Comparison of ENCODE assay signal across 8 cellular contexts in genomic region chr5:150000990-150001659, GRCh38. TPM values are rescaled to one million over a fixed set of nuclear protein-coding genes. Genes with fewer than 3 reads are reported as not detected.
DNase-seq lines count a peak whose midpoint lies in the region; ATAC-seq and TF ChIP-seq lines count a peak whose summit lies in the region.

No MANE protein-coding gene starts in this region.

- H3K4me2 ChIP-seq in GM23338 (peak overlapping the region; percentile 86), osteoblast (ENCODE audit: insufficient read depth, low read length) (peak overlapping the region; percentile 99)

- no peaks in the 10 kb centered on the region for H3K9me2 ChIP-seq in GM23338 (ENCODE audit: insufficient read depth)

- peak overlapping the region; percentile 96 for H3K4me3 ChIP-seq in GM23338
- H3K4me3 ChIP-seq in foreskin fibroblast (ENCODE audit: low read depth in 1 of 2, low read length in 2 of 2): peak overlapping the region; percentile 85 to 98
- peak overlapping the region; percentile 89 for H3K4me3 ChIP-seq in osteoblast (ENCODE audit: insufficient read depth, low read length)

- H3K4me1 ChIP-seq in GM23338 (ENCODE audit: insufficient read depth) (peaks cover 6% of the 10 kb centered on the region; the same call in 1 of the 2 replicates), osteoblast (ENCODE audit: insufficient read depth, low read length) (peaks cover 28% of the 10 kb centered on the region)

- no peak overlapping the region; the same call in 1 of the 2 replicates for H3K27ac Mint-ChIP-seq in GM23338
- H3K27ac Mint-ChIP-seq in activated T-helper 2 cell treated with anti-CD3 and anti-CD28 coated beads, Interferon-gamma antibody, Interleukin-2, Interleukin-4, amounts not matched to agents 10 μg/mL and 5 μg/mL and 100 μg/mL, durations not matched to agents 14 hours and 24 hours and 36 hours: peak overlapping the region; percentile 95

- DNase-seq in CD1c-positive myeloid dendritic cell (ENCODE audit: extremely low spot score): peak; percentile 60
- peak; percentile 71 for DNase-seq in GM23338 (ENCODE audit: low spot score)
- peak; percentile 21 for DNase-seq in NOMO-1 treated with DMSO at 0.1 percent for 48 hours (lab: John Stamatoyannopoulos, UW; ENCODE audit: unreplicated experiment)
- DNase-seq in activated T-helper 2 cell treated with anti-CD3 and anti-CD28 coated beads, Interferon-gamma antibody, Interleukin-2, Interleukin-4, amounts not matched to agents 10 μg/mL and 5 μg/mL and 100 μg/mL, durations not matched to agents 14 hours and 24 hours and 36 hours (ENCODE audit: low spot score): peak; percentile 32
- peak; percentile 60 to 80 for DNase-seq in foreskin fibroblast
- DNase-seq in osteoblast (ENCODE audit: insufficient read length, low spot score, missing footprints): peak; percentile 79
- peak; percentile 57 for DNase-seq in ureter (ENCODE audit: low spot score)
- no peak for DNase-seq in DMS79 treated with DMSO at 0.1 percent for 48 hours (lab: John Stamatoyannopoulos, UW)

- H4K20me1 ChIP-seq in GM23338 (replicated peaks; ENCODE audit: insufficient read depth) (peaks cover 24% of the 10 kb centered on the region), osteoblast (ENCODE audit: insufficient read depth, low read length) (peaks cover 18% of the 10 kb centered on the region)

- H3K27me3 Mint-ChIP-seq in GM23338 (ENCODE audit: insufficient read depth, low read depth, poor library complexity): peaks cover 5% of the 10 kb centered on the region
- H3K27me3 Mint-ChIP-seq in activated T-helper 2 cell treated with anti-CD3 and anti-CD28 coated beads, Interferon-gamma antibody, Interleukin-2, Interleukin-4, amounts not matched to agents 10 μg/mL and 5 μg/mL and 100 μg/mL, durations not matched to agents 14 hours and 24 hours and 36 hours (ENCODE audit: low read depth): no peaks in the 10 kb centered on the region

- peak overlapping the region; percentile 91 for H3K4me3 Mint-ChIP-seq in GM23338
- H3K4me3 Mint-ChIP-seq in activated T-helper 2 cell treated with anti-CD3 and anti-CD28 coated beads, Interferon-gamma antibody, Interleukin-2, Interleukin-4, amounts not matched to agents 10 μg/mL and 5 μg/mL and 100 μg/mL, durations not matched to agents 14 hours and 24 hours and 36 hours (ENCODE audit: low read depth): peak overlapping the region; percentile 96

- peaks cover 10% of the 10 kb centered on the region for H3K36me3 Mint-ChIP-seq in GM23338 (ENCODE audit: low read depth)
- H3K36me3 Mint-ChIP-seq in activated T-helper 2 cell treated with anti-CD3 and anti-CD28 coated beads, Interferon-gamma antibody, Interleukin-2, Interleukin-4, amounts not matched to agents 10 μg/mL and 5 μg/mL and 100 μg/mL, durations not matched to agents 14 hours and 24 hours and 36 hours (ENCODE audit: low read depth): peaks cover 29% of the 10 kb centered on the region

- intact Hi-C loops in activated T-helper 2 cell treated with anti-CD3 and anti-CD28 coated beads, Interferon-gamma antibody, Interleukin-2, Interleukin-4, amounts not matched to agents 10 μg/mL and 5 μg/mL and 100 μg/mL, durations not matched to agents 14 hours and 24 hours and 36 hours (cut with micrococcal nuclease): loop anchor here (1.0 to 5.0 kb wide), 8 partner anchors 42 to 656 kb away; partner anchors contain the start of genes CD74, CSNK1A1, GRPEL2 and PPARGC1B

- H3K27ac ChIP-seq in GM23338 (ENCODE audit: low read depth) (peak overlapping the region; percentile 83), osteoblast (ENCODE audit: low read depth, low read length) (peak overlapping the region; percentile 91)

- H3K79me2 ChIP-seq in GM23338 (replicated peaks; ENCODE audit: insufficient read depth) (peaks cover 50% of the 10 kb centered on the region), osteoblast (ENCODE audit: insufficient read depth, low read length) (peaks cover 79% of the 10 kb centered on the region)

- peaks cover 12% of the 10 kb centered on the region; the same call in 1 of the 2 replicates for H3F3A ChIP-seq in GM23338 (replicated peaks; ENCODE audit: low read depth)

- no peaks in the 10 kb centered on the region for H3K9me3 Mint-ChIP-seq in GM23338
- H3K9me3 Mint-ChIP-seq in activated T-helper 2 cell treated with anti-CD3 and anti-CD28 coated beads, Interferon-gamma antibody, Interleukin-2, Interleukin-4, amounts not matched to agents 10 μg/mL and 5 μg/mL and 100 μg/mL, durations not matched to agents 14 hours and 24 hours and 36 hours: no peaks in the 10 kb centered on the region

- H3K36me3 ChIP-seq in GM23338 (ENCODE audit: insufficient read depth): peaks cover 8% of the 10 kb centered on the region; the same call in 1 of the 2 replicates
- H3K36me3 ChIP-seq in osteoblast (ENCODE audit: insufficient read depth, low read length): peaks cover 20% of the 10 kb centered on the region

- peak; percentile 43 for ATAC-seq in GM23338

- TF ChIP-seq CTCF in GM23338 (conservative IDR thresholded peaks at IDR 0.05; ENCODE audit: low read depth in 2 of 2) (no peak), foreskin fibroblast (IDR thresholded peaks at IDR 0.05; ENCODE audit: low read depth, low read length) (no peak), osteoblast (IDR thresholded peaks at IDR 0.05; ENCODE audit: extremely low read depth, low read depth, low read length) (no peak)

- no peaks in the 10 kb centered on the region for H3K9me3 ChIP-seq in osteoblast (ENCODE audit: low read depth, low read length)

- no peaks in the 10 kb centered on the region for H3K27me3 ChIP-seq in GM23338 (ENCODE audit: insufficient read depth)
- H3K27me3 ChIP-seq in osteoblast (ENCODE audit: insufficient read depth, low read length): no peaks in the 10 kb centered on the region

- peaks cover 20% of the 10 kb centered on the region for H3K4me1 Mint-ChIP-seq in GM23338
- peaks cover 36% of the 10 kb centered on the region for H3K4me1 Mint-ChIP-seq in activated T-helper 2 cell treated with anti-CD3 and anti-CD28 coated beads, Interferon-gamma antibody, Interleukin-2, Interleukin-4, amounts not matched to agents 10 μg/mL and 5 μg/mL and 100 μg/mL, durations not matched to agents 14 hours and 24 hours and 36 hours (ENCODE audit: low read depth)

- H2AFZ ChIP-seq in GM23338 (peak overlapping the region; percentile 84; the same call in 1 of the 2 replicates), osteoblast (ENCODE audit: low read length) (peak overlapping the region; percentile 87)

TF ChIP-seq in GM23338, 12 proteins besides CTCF, POLR2A, EP300 and RAD21 (continues in another document):
- TF ChIP-seq ZNF114 (CRISPR knock-in tag; IDR thresholded peaks at IDR 0.05): no peak

RNA-seq across cellular contexts. Expression of gene HMGXB3, which starts 0.6 kb away (rescaled TPM):
- 27.0 and 37.9 TPM in 2 replicates for total RNA-seq in GM23338 (2014; rRNA removed; shearing (Covaris generic))
- 9.4 and 10.6 TPM in 2 replicates for polyA plus RNA-seq in GM23338 (2016; fragmentation: Nextera tagmentation; extraction: Ambion mirVana)
- 39.6 and 42.2 TPM in 2 replicates for total RNA-seq in activated T-helper 2 cell treated with anti-CD3 and anti-CD28 coated beads, Interferon-gamma antibody, Interleukin-2, Interleukin-4, amounts not matched to agents 10 μg/mL and 5 μg/mL and 100 μg/mL, durations not matched to agents 14 hours and 24 hours and 36 hours
- 49.8 and 54.3 TPM in 2 replicates for total RNA-seq in osteoblast
- total RNA-seq in ureter: 51.0 TPM

RNA-seq across cellular contexts. Expression of gene TIGD6, which starts 0.7 kb away (rescaled TPM):
- 1.7 and 2.1 TPM in 2 replicates for total RNA-seq in GM23338 (2014; rRNA removed; shearing (Covaris generic))
- polyA plus RNA-seq in GM23338 (2016; fragmentation: Nextera tagmentation; extraction: Ambion mirVana): 1.4 and 2.1 TPM in 2 replicates
- total RNA-seq in activated T-helper 2 cell treated with anti-CD3 and anti-CD28 coated beads, Interferon-gamma antibody, Interleukin-2, Interleukin-4, amounts not matched to agents 10 μg/mL and 5 μg/mL and 100 μg/mL, durations not matched to agents 14 hours and 24 hours and 36 hours: 2.4 and 2.6 TPM in 2 replicates
- total RNA-seq in osteoblast: 9.1 and 9.8 TPM in 2 replicates
- total RNA-seq in ureter: 7.0 TPM

RNA-seq across cellular contexts. Expression of gene SLC26A2, which starts 40.6 kb away (rescaled TPM):
- total RNA-seq in GM23338 (2014; rRNA removed; shearing (Covaris generic)): 11.3 and 11.5 TPM in 2 replicates
- 3.4 and 3.5 TPM in 2 replicates for polyA plus RNA-seq in GM23338 (2016; fragmentation: Nextera tagmentation; extraction: Ambion mirVana)
- 7.7 and 8.0 TPM in 2 replicates for total RNA-seq in activated T-helper 2 cell treated with anti-CD3 and anti-CD28 coated beads, Interferon-gamma antibody, Interleukin-2, Interleukin-4, amounts not matched to agents 10 μg/mL and 5 μg/mL and 100 μg/mL, durations not matched to agents 14 hours and 24 hours and 36 hours
- total RNA-seq in osteoblast (22.1 and 22.7 TPM in 2 replicates), ureter (20.9 TPM)

RNA-seq across cellular contexts. Expression of gene PDE6A, which starts 56.5 kb away (rescaled TPM):
- total RNA-seq in GM23338 (2014; rRNA removed; shearing (Covaris generic)): not detected in 2 replicates
- 0.08 TPM in 1 of 2 replicates, not detected in the other for polyA plus RNA-seq in GM23338 (2016; fragmentation: Nextera tagmentation; extraction: Ambion mirVana)
- total RNA-seq in activated T-helper 2 cell treated with anti-CD3 and anti-CD28 coated beads, Interferon-gamma antibody, Interleukin-2, Interleukin-4, amounts not matched to agents 10 μg/mL and 5 μg/mL and 100 μg/mL, durations not matched to agents 14 hours and 24 hours and 36 hours: not detected in 2 replicates
- total RNA-seq in osteoblast: under 0.01 TPM in 2 replicates
- total RNA-seq in ureter: not detected
